ENCODE assay signal across 21 cellular contexts in genomic region chr13:26660761-26661160, GRCh38.
"Had no signal": no experiment of that assay in that cellular context is flagged by ENCODE, and none has a peak within 500 bp of the region (broad histone marks: within the 10 kb centered on the region; RNA-seq: fewer than 3 reads in every experiment).

No MANE protein-coding gene starts in this region.

- ATAC-seq: activated naive CD4-positive, alpha-beta T cell treated with anti-CD3 and anti-CD28 coated beads, Interleukin-2, amount 50 U/mL, for 72 hours; natural killer cell had no signal

- FAIRE-seq: colon, endometrium, frontal cortex had no signal

- H3K4me3 ChIP-seq: left ventricle myocardium inferior, lung, spleen, suprapubic skin, tibial artery had no signal

- H3K27ac ChIP-seq: left ventricle myocardium inferior, spleen, suprapubic skin, tibial artery had no signal

- DNase-seq: activated CD4-positive, alpha-beta memory T cell treated with anti-CD3 and anti-CD28 coated beads, Interleukin-2, amount 10 ng/mL, durations not matched to agents 7 days and 5 days; activated CD4-positive, alpha-beta T cell treated with anti-CD3 and anti-CD28 coated beads for 1 hour; activated CD4-positive, alpha-beta T cell treated with anti-CD3 and anti-CD28 coated beads, Interleukin-2, amount 10 ng/mL, durations not matched to agents 7 days and 5 days; activated CD8-positive, alpha-beta memory T cell treated with anti-CD3 and anti-CD28 coated beads, Interleukin-2, amount 50 U/mL, for 48 hours; activated gamma-delta T cell; activated T-cell treated with anti-CD3 and anti-CD28 coated beads, Interleukin-2, amount 50 U/mL, for 24 hours; effector CD8-positive, alpha-beta T cell; left ventricle myocardium inferior; mesendoderm; natural killer cell; right cardiac atrium; spleen; stimulated activated naive CD4-positive, alpha-beta T cell; T1000; tibial artery had no signal

- H3K27me3 ChIP-seq: spleen, suprapubic skin, tibial artery had no signal

- H3K36me3 ChIP-seq: left ventricle myocardium inferior, spleen, suprapubic skin had no signal
